ENCODE assay signal across 16 cellular contexts in genomic region chr9:129455151-129455995, GRCh38.
DNase-seq lines count a peak whose midpoint lies in the region; ATAC-seq and TF ChIP-seq lines count a peak whose summit lies in the region.
"Had no signal": no experiment of that assay in that cellular context is flagged by ENCODE, and none has a peak within 500 bp of the region (broad histone marks: within the 10 kb centered on the region; RNA-seq: fewer than 3 reads in every experiment).

No MANE protein-coding gene starts in this region.

- no peak overlapping the region for H4K8ac ChIP-seq in mesendoderm (ENCODE audit: low read depth, low read length)

- no peak overlapping the region for H3K4ac ChIP-seq in mesendoderm (ENCODE audit: low read depth, low read length)

- CTCF ChIA-PET in Panc1 (lab: Charles Lee) (no interaction called here), RWPE1 (lab: Yijun Ruan, JAX) (interaction anchor here (0.6 to 1.0 kb wide), 2 partner anchors 93 to 264 kb away, joined by 3 read pairs; no protein-coding TSS in a partner anchor)

- H3K4me1 ChIP-seq in Panc1 (ENCODE audit: control insufficient read depth, insufficient read depth, low read length) (peaks cover 40% of the 10 kb centered on the region), thymus (ENCODE audit: control insufficient read depth, insufficient read depth, low read length) (peaks cover 35% of the 10 kb centered on the region), mesendoderm (ENCODE audit: control insufficient read depth, low read depth, low read length) (peaks cover 6% of the 10 kb centered on the region)

- intact Hi-C loops in Right ventricle myocardium inferior (cut with DNase I), result no loop called here
- intact Hi-C loops in Right ventricle myocardium superior (cut with DNase I), result no loop called here
- intact Hi-C loops in Panc1 (cut with micrococcal nuclease; ENCODE audit: unreplicated experiment), result no loop called here

- POLR2A ChIA-PET in Panc1 (lab: Charles Lee) (no interaction called here), RWPE1 (lab: Yijun Ruan, JAX; ENCODE audit: low non-redundant PET) (no interaction called here)

- H3K79me2 ChIP-seq in mesendoderm (ENCODE audit: control insufficient read depth, insufficient read depth, low read length), result no peaks in the 10 kb centered on the region

- no peak overlapping the region for H3K18ac ChIP-seq in mesendoderm (ENCODE audit: low read length)

- BruUV-seq in Panc1 (replicated peaks; lab: Mats Ljungman, UMichigan), result no TSS peak

- no peak overlapping the region for H3K4me2 ChIP-seq in mesendoderm (ENCODE audit: low read length)

- H3K27me3 ChIP-seq in Panc1 (ENCODE audit: control insufficient read depth, insufficient read depth, low read length) (no peaks in the 10 kb centered on the region), thymus (ENCODE audit: control insufficient read depth, insufficient read depth) (no peaks in the 10 kb centered on the region), mesendoderm (ENCODE audit: insufficient read depth, low read length, poor library complexity) (no peaks in the 10 kb centered on the region)
- H3K27me3 ChIP-seq: uterus had no signal

- H3K4me3 ChIP-seq in Panc1 (ENCODE audit: low read depth in 2 of 2, low read length in 2 of 2) (no peak overlapping the region), thymus (ENCODE audit: low read length) (no peak overlapping the region), mesendoderm (ENCODE audit: low read length) (no peak overlapping the region)
- H3K4me3 ChIP-seq: uterus had no signal

- H3K79me1 ChIP-seq in mesendoderm (ENCODE audit: low read length), result no peaks in the 10 kb centered on the region

- H4K5ac ChIP-seq in mesendoderm (ENCODE audit: low read length), result no peak overlapping the region

- peak; percentile 55 for DNase-seq in Right ventricle myocardium inferior (ENCODE audit: missing footprints)
- no peak for DNase-seq in Right ventricle myocardium superior
- no peak for DNase-seq in Panc1 (ENCODE audit: low read depth, low spot score)
- peak; percentile 57 for DNase-seq in epidermal melanocyte (ENCODE audit: insufficient read length, low spot score)
- DNase-seq in RWPE1 (ENCODE audit: low spot score), result no peak
- no peak for DNase-seq in mesendoderm
- DNase-seq: AML-193; effector memory CD4-positive, alpha-beta T cell; GF-D8; HCEC 1CT; NCI-H2029 treated with DMSO at 0.1 percent for 48 hours; NK-92 treated with Interleukin-12 subunit alpha and Interleukin-12 subunit beta, amount 100 ng/mL, for 24 hours; uterus; WERI-Rb-1 had no signal

- in situ Hi-C loops in Panc1 (cut with HindIII; ENCODE audit: low pct_unique_long_range_greater_than_20kb, low sequenced_read_pairs), result no loop called here

- no peak overlapping the region for H2BK120ac ChIP-seq in mesendoderm (ENCODE audit: low read depth, low read length)

- H2BK15ac ChIP-seq in mesendoderm (replicated peaks; ENCODE audit: low read depth), result no peak overlapping the region

- no peak overlapping the region for H2BK5ac ChIP-seq in mesendoderm (ENCODE audit: low read length)

- H3K23ac ChIP-seq in mesendoderm (ENCODE audit: low read length), result no peak overlapping the region

- no peaks in the 10 kb centered on the region for H3K9me3 ChIP-seq in Panc1 (ENCODE audit: control insufficient read depth, insufficient read depth, low read depth, low read length)
- no peaks in the 10 kb centered on the region for H3K9me3 ChIP-seq in thymus (ENCODE audit: control insufficient read depth)
- H3K9me3 ChIP-seq: uterus had no signal

- WGBS in thymus, result 92% methylated on average over 20 of the region's 20 CpGs
- WGBS in mesendoderm (ENCODE audit: extremely low coverage, insufficient coverage, low lambda C conversion rate), result no CpG with 5 or more reads among the region's 20 CpGs

- no peak overlapping the region for H2AK5ac ChIP-seq in mesendoderm (ENCODE audit: low read length)

- H3K9ac ChIP-seq in mesendoderm (ENCODE audit: low read length), result no peak overlapping the region

- TF ChIP-seq CTCF in Panc1 (IDR thresholded peaks at IDR 0.05) (no peak), RWPE1 (conservative IDR thresholded peaks at IDR 0.05; ENCODE audit: low read depth) (no peak)

- ATAC-seq in Right ventricle myocardium inferior (no peak), Right ventricle myocardium superior (ENCODE audit: poor library complexity) (no peak), Panc1 (no peak), GM19397 (IDR thresholded peaks at IDR 0.05; ENCODE audit: unreplicated experiment) (no peak)

- peak overlapping the region; percentile 67 for H3K27ac ChIP-seq in Panc1 (ENCODE audit: low read length)
- H3K27ac ChIP-seq in thymus (ENCODE audit: low read depth), result peak overlapping the region; percentile 26
- H3K27ac ChIP-seq in RWPE1, result no peak overlapping the region
- no peak overlapping the region for H3K27ac ChIP-seq in mesendoderm (ENCODE audit: low read depth, low read length)
- H3K27ac ChIP-seq: WERI-Rb-1 had no signal

- H3K56ac ChIP-seq in mesendoderm (ENCODE audit: low read length), result no peak overlapping the region

- H3K36me3 ChIP-seq in Panc1 (ENCODE audit: control insufficient read depth, insufficient read depth, low read length) (no peaks in the 10 kb centered on the region), thymus (ENCODE audit: control insufficient read depth, insufficient read depth) (no peaks in the 10 kb centered on the region), mesendoderm (ENCODE audit: control insufficient read depth, insufficient read depth, low read length) (no peaks in the 10 kb centered on the region)
- H3K36me3 ChIP-seq: uterus, WERI-Rb-1 had no signal

Comparison
In these comparisons a context has a peak if more than half of its experiments do, and no peak if none do; other contexts are left out.
1. DNase-seq: peak in Right ventricle myocardium inferior (single experiment) and epidermal melanocyte (single experiment); none in Right ventricle myocardium superior (single experiment), Panc1 (single experiment), RWPE1 (single experiment) and mesendoderm (single experiment).
2. H3K27ac ChIP-seq: peak in Panc1 (single experiment) and thymus (single experiment); none in RWPE1 (single experiment) and mesendoderm (single experiment).